ENCODE assay signal across 8 cellular contexts in the genomic region with DNA sequence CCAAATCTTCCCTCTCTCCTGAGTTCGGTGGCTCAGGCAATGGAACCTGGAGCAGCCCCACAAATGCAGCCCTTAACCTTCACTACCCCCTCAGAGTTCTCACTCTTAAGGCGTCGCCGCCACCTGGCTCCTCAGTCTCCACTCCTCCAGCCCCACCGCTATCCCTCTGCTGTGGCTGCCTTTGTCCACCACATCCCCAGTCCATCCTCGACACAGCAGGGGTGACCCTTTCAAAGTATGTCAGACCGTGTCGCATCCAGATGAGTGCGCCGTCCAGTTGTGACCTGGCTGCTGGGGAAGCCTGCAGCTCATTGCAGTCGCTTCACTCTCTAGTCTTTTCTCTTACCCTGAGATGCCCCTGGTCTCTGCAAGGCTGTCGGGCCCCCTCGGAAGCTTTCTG. TPM values are rescaled to one million over a fixed set of nuclear protein-coding genes. Genes with fewer than 3 reads are reported as not detected.
A peak's percentile ranks its signal among the peaks of the same experiment; 100 is the strongest.
DNase-seq lines count a peak whose midpoint lies in the region; ATAC-seq and TF ChIP-seq lines count a peak whose summit lies in the region.

No MANE protein-coding gene starts in this region.

- TF ChIP-seq CTCF in heart left ventricle (IDR thresholded peaks at IDR 0.05) = no peak
- no peak for TF ChIP-seq CTCF in lower lobe of right lung (IDR thresholded peaks at IDR 0.05)

- H3K27me3 Mint-ChIP-seq in activated naive CD8-positive, alpha-beta T cell treated with anti-CD3 and anti-CD28 coated beads, Interleukin-2, amount 10 ng/mL, durations not matched to agents 7 days and 5 days = no peaks in the 10 kb centered on the region

- DNase-seq in heart left ventricle (no peak), Right ventricle myocardium inferior (ENCODE audit: missing footprints) (no peak), lower lobe of right lung (no peak), putamen (ENCODE audit: low spot score) (no peak), DMS153 treated with DMSO at 0.1 percent for 48 hours (lab: John Stamatoyannopoulos, UW; ENCODE audit: unreplicated experiment) (no peak), posterior vena cava (ENCODE audit: low spot score) (no peak)
- DNase-seq in activated naive CD8-positive, alpha-beta T cell treated with anti-CD3 and anti-CD28 coated beads, Interleukin-2, amount 10 ng/mL, durations not matched to agents 7 days and 5 days = no peak

- H3K4me3 Mint-ChIP-seq in activated naive CD8-positive, alpha-beta T cell treated with anti-CD3 and anti-CD28 coated beads, Interleukin-2, amount 10 ng/mL, durations not matched to agents 7 days and 5 days = peak overlapping the region; percentile 100

- TF ChIP-seq POLR2A in heart left ventricle (IDR thresholded peaks at IDR 0.05) = no peak

- H3K36me3 Mint-ChIP-seq in activated naive CD8-positive, alpha-beta T cell treated with anti-CD3 and anti-CD28 coated beads, Interleukin-2, amount 10 ng/mL, durations not matched to agents 7 days and 5 days = peaks cover 10% of the 10 kb centered on the region

- POLR2A ChIA-PET in activated naive CD8-positive, alpha-beta T cell treated with anti-CD3 and anti-CD28 coated beads, Interleukin-2, amount 10 ng/mL, durations not matched to agents 7 days and 5 days (lab: Charles Lee) = interaction anchor here (0.6 to 2.0 kb wide), 4 partner anchors 59 to 270 kb away, joined by 3 to 8 read pairs (median 5); no protein-coding TSS in a partner anchor

- H3K9me3 ChIP-seq in heart left ventricle = no peaks in the 10 kb centered on the region
- H3K9me3 ChIP-seq in lower lobe of right lung = no peaks in the 10 kb centered on the region

- peaks cover 54% of the 10 kb centered on the region for H3K4me1 Mint-ChIP-seq in activated naive CD8-positive, alpha-beta T cell treated with anti-CD3 and anti-CD28 coated beads, Interleukin-2, amount 10 ng/mL, durations not matched to agents 7 days and 5 days

- H3K36me3 ChIP-seq in heart left ventricle (peaks cover 0 to 13% (median under 1%) of the 10 kb centered on the region in 9 donors), lower lobe of right lung (peaks cover 13% of the 10 kb centered on the region), urinary bladder (ENCODE audit: insufficient read depth) (no peaks in the 10 kb centered on the region)

- H3K9me3 Mint-ChIP-seq in activated naive CD8-positive, alpha-beta T cell treated with anti-CD3 and anti-CD28 coated beads, Interleukin-2, amount 10 ng/mL, durations not matched to agents 7 days and 5 days = no peaks in the 10 kb centered on the region

- H3K27ac ChIP-seq in heart left ventricle (peak overlapping the region in 1 of 12 donors; percentile 87), lower lobe of right lung (no peak overlapping the region), urinary bladder (ENCODE audit: low read depth) (no peak overlapping the region)

- intact Hi-C loops in heart left ventricle (cut with DNase I) (loop anchor here in 2 of 10 donors (5.0 kb wide), 2 partner anchors 177 to 312 kb away; a partner anchor contains a TSS), Right ventricle myocardium inferior (cut with DNase I) (no loop called here), lower lobe of right lung (cut with DNase I) (no loop called here), posterior vena cava (cut with DNase I) (no loop called here)

- H3K27ac Mint-ChIP-seq in activated naive CD8-positive, alpha-beta T cell treated with anti-CD3 and anti-CD28 coated beads, Interleukin-2, amount 10 ng/mL, durations not matched to agents 7 days and 5 days = peak overlapping the region; percentile 80

- WGBS in heart left ventricle, 4 donors = 57 to 68% (median 61%) methylated on average over 13 of the region's 13 CpGs
- 59% methylated on average over 13 of the region's 13 CpGs for WGBS in urinary bladder

- H3K4me1 ChIP-seq in heart left ventricle (peaks cover 5 to 63% (median 46%) of the 10 kb centered on the region in 12 donors), lower lobe of right lung (peaks cover 53% of the 10 kb centered on the region), urinary bladder (ENCODE audit: insufficient read depth) (peaks cover 2% of the 10 kb centered on the region)

- ATAC-seq in heart left ventricle (no peak), Right ventricle myocardium inferior (no peak), lower lobe of right lung (no peak)
- no peak for ATAC-seq in activated naive CD8-positive, alpha-beta T cell treated with anti-CD3 and anti-CD28 coated beads, Interleukin-2, amount 10 ng/mL, durations not matched to agents 7 days and 5 days (ENCODE audit: low read depth)

- H3K27me3 ChIP-seq in heart left ventricle = no peaks in the 10 kb centered on the region
- H3K27me3 ChIP-seq in lower lobe of right lung (ENCODE audit: low read depth) = no peaks in the 10 kb centered on the region

- H3K4me3 ChIP-seq in heart left ventricle (peak overlapping the region in 11 of 12 donors; percentile 73 to 100 (median 98)), lower lobe of right lung (peak overlapping the region; percentile 93), urinary bladder (ENCODE audit: low read depth, low read length) (peak overlapping the region; percentile 92)

RNA-seq across cellular contexts. Expression of a gene that starts 1.0 kb away (rescaled TPM):
- total RNA-seq in heart left ventricle = 10 to 100 TPM; 17.6 to 30.9 (median 21.6) TPM
- 10 to 100 TPM; 18.9 to 31.2 TPM for polyA plus RNA-seq in heart left ventricle
- total RNA-seq in Right ventricle myocardium inferior = 24.9 TPM
- total RNA-seq in activated naive CD8-positive, alpha-beta T cell treated with anti-CD3 and anti-CD28 coated beads, Interleukin-2, amount 10 ng/mL, durations not matched to agents 7 days and 5 days = 100 to 1,000 TPM in 1 of 2 experiments, 10 to 100 TPM in 1; 90.6 to 101 TPM
- total RNA-seq in lower lobe of right lung = 52.3 TPM
- 26.9 TPM for total RNA-seq in urinary bladder
- polyA plus RNA-seq in urinary bladder = 40.9 TPM
- 10 to 100 TPM; 20.7 to 36.9 TPM for total RNA-seq in posterior vena cava

RNA-seq across cellular contexts. Expression of a gene that starts 1.1 kb away (rescaled TPM):
- total RNA-seq in heart left ventricle = 10 to 100 TPM; 33.8 to 79.1 (median 41.0) TPM
- 100 to 1,000 TPM; 187 to 213 TPM for polyA plus RNA-seq in heart left ventricle
- 46.7 TPM for total RNA-seq in Right ventricle myocardium inferior
- total RNA-seq in activated naive CD8-positive, alpha-beta T cell treated with anti-CD3 and anti-CD28 coated beads, Interleukin-2, amount 10 ng/mL, durations not matched to agents 7 days and 5 days = 100 to 1,000 TPM; 111 to 125 TPM
- total RNA-seq in lower lobe of right lung = 58.2 TPM
- total RNA-seq in urinary bladder = 46.5 TPM
- polyA plus RNA-seq in urinary bladder = 189 TPM
- 10 to 100 TPM; 46.2 to 50.5 TPM for total RNA-seq in posterior vena cava

RNA-seq across cellular contexts. Expression of a gene that starts 21.6 kb away (rescaled TPM):
- under 1 TPM in 1 of 9 donors, not detected in 8; 0.50 TPM for total RNA-seq in heart left ventricle
- polyA plus RNA-seq in heart left ventricle = not detected
- total RNA-seq in Right ventricle myocardium inferior = not detected
- under 1 TPM; 0.69 to 0.82 TPM for total RNA-seq in activated naive CD8-positive, alpha-beta T cell treated with anti-CD3 and anti-CD28 coated beads, Interleukin-2, amount 10 ng/mL, durations not matched to agents 7 days and 5 days
- not detected for total RNA-seq in lower lobe of right lung
- total RNA-seq in urinary bladder = not detected
- polyA plus RNA-seq in urinary bladder = 0.08 TPM
- under 1 TPM in 1 of 2 donors, not detected in 1; 0.10 TPM for total RNA-seq in posterior vena cava

RNA-seq across cellular contexts. Expression of a gene that starts 30.5 kb away (rescaled TPM):
- total RNA-seq in heart left ventricle = under 1 TPM in 1 of 9 donors, not detected in 8; 0.09 TPM
- under 1 TPM in 1 of 2 donors, not detected in 1; 0.19 TPM for polyA plus RNA-seq in heart left ventricle
- not detected for total RNA-seq in Right ventricle myocardium inferior
- under 1 TPM in 1 of 2 experiments, not detected in 1; 0.22 TPM for total RNA-seq in activated naive CD8-positive, alpha-beta T cell treated with anti-CD3 and anti-CD28 coated beads, Interleukin-2, amount 10 ng/mL, durations not matched to agents 7 days and 5 days
- not detected for total RNA-seq in lower lobe of right lung
- total RNA-seq in urinary bladder = 0.11 TPM
- polyA plus RNA-seq in urinary bladder = 0.06 TPM
- not detected for total RNA-seq in posterior vena cava

RNA-seq across cellular contexts. Expression of a gene that starts 47.6 kb away (rescaled TPM):
- 1 to 10 TPM in 2 of 9 donors, under 1 TPM in 7; 0.11 to 1.6 (median 0.48) TPM for total RNA-seq in heart left ventricle
- under 1 TPM; 0.21 to 0.23 TPM for polyA plus RNA-seq in heart left ventricle
- total RNA-seq in Right ventricle myocardium inferior = 0.68 TPM
- under 1 TPM in 1 of 2 experiments, not detected in 1; 0.14 TPM for total RNA-seq in activated naive CD8-positive, alpha-beta T cell treated with anti-CD3 and anti-CD28 coated beads, Interleukin-2, amount 10 ng/mL, durations not matched to agents 7 days and 5 days
- 7.5 TPM for total RNA-seq in lower lobe of right lung
- not detected for total RNA-seq in urinary bladder
- 0.58 TPM for polyA plus RNA-seq in urinary bladder
- 1 to 10 TPM in 1 of 2 donors, under 1 TPM in 1; 0.90 to 2.0 TPM for total RNA-seq in posterior vena cava
